8 cellular contexts compared by ENCODE assay signal in genomic region chr4:15001825-15002658, GRCh38. TPM values are rescaled to one million over a fixed set of nuclear protein-coding genes. Genes with fewer than 3 reads are reported as not detected.
DNase-seq lines count a peak whose midpoint lies in the region; ATAC-seq and TF ChIP-seq lines count a peak whose summit lies in the region.

Gene CPEB2, plus strand, starts transcription at chr4:15002481. Its CDS starts 193 bp downstream, at chr4:15002674.

- H3K27me3 ChIP-seq in liver (ENCODE audit: control insufficient read depth in 4 of 4, insufficient read depth in 4 of 4, low read length in 3 of 4) = no peaks in the 10 kb centered on the region

- peak; percentile 60 for ATAC-seq in HG03378 (IDR thresholded peaks at IDR 0.05; ENCODE audit: unreplicated experiment)

- peaks cover 0 to 15% (median 3%) of the 10 kb centered on the region in 4 donors for H3K4me1 ChIP-seq in liver (ENCODE audit: control insufficient read depth in 4 of 4, insufficient read depth in 4 of 4, low read length in 3 of 4)

- TF ChIP-seq POLR2A in GM19099 (IDR thresholded peaks at IDR 0.05; ENCODE audit: extremely low read depth, insufficient read length, low read depth) = peak; percentile 98

- peak within 1 kb of the TSS; percentile 95 to 100 for H3K27ac ChIP-seq in liver (ENCODE audit: low read depth in 1 of 2, low read length in 2 of 2)

- no peaks in the 10 kb centered on the region for H3K9me3 ChIP-seq in liver (ENCODE audit: control insufficient read depth in 4 of 4, low read length in 3 of 4)

- H3K9ac ChIP-seq in liver (ENCODE audit: low read depth in 1 of 2, low read length in 2 of 2) = peak within 1 kb of the TSS; percentile 95 to 96

- DNase-seq in Ammon's horn (ENCODE audit: low spot score) = peak; percentile 98
- DNase-seq in NCI-H774 (lab: John Stamatoyannopoulos, UW) = peak; percentile 91
- peak; percentile 86 to 87 for DNase-seq in activated CD4-positive, alpha-beta T cell treated with anti-CD3 and anti-CD28 coated beads, Interleukin-2, amount 50 U/mL, for 4 hours
- peak; percentile 96 for DNase-seq in dermis blood vessel endothelial cell
- DNase-seq in stimulated activated CD4-positive, alpha-beta T cell treated with anti-CD3 and anti-CD28 coated beads, Interleukin-4, amount 100 ng/mL, for 1 hour = peak; percentile 91

- TF ChIP-seq CTCF in liver (IDR thresholded peaks at IDR 0.05; ENCODE audit: low read depth, low read length, missing input control) = peak; percentile 1

- H3K4me3 ChIP-seq in liver (ENCODE audit: low read depth in 1 of 3, low read length in 3 of 3) = peak within 1 kb of the TSS; percentile 85 to 94 (median 87)

- TF ChIP-seq RAD21 in liver (IDR thresholded peaks at IDR 0.05) = peak in 1 of 2 donors; percentile 29

- H3K36me3 ChIP-seq in liver (ENCODE audit: control insufficient read depth in 4 of 4, insufficient read depth in 3 of 4, low read depth in 1 of 4, low read length in 3 of 4) = no peaks in the 10 kb centered on the region

- under 1% methylated on average over 106 of the region's 106 CpGs for WGBS in liver

TF ChIP-seq in liver, 16 proteins besides CTCF, POLR2A, EP300 and RAD21:
- no peak for TF ChIP-seq ZBTB33 (IDR thresholded peaks at IDR 0.05)
- peak in 1 of 2 donors; percentile 35 for TF ChIP-seq HNF4A (conservative IDR thresholded peaks at IDR 0.05)
- TF ChIP-seq HNF4G (IDR thresholded peaks at IDR 0.05) = no peak
- TF ChIP-seq FOXA2 (IDR thresholded peaks at IDR 0.05) = peak; percentile 46
- TF ChIP-seq TAF1 (conservative IDR thresholded peaks at IDR 0.05) = no peak
- TF ChIP-seq EGR1 (IDR thresholded peaks at IDR 0.05; ENCODE audit: low read depth in 2 of 2) = peak in 1 of 2 donors; percentile 21
- no peak for TF ChIP-seq NR2F2 (IDR thresholded peaks at IDR 0.05)
- no peak for TF ChIP-seq MAX (IDR thresholded peaks at IDR 0.05)
- no peak for TF ChIP-seq YY1 (IDR thresholded peaks at IDR 0.05)
- peak in 1 of 2 donors; percentile 28 for TF ChIP-seq GABPA (IDR thresholded peaks at IDR 0.05 in 1 of 2, conservative IDR thresholded peaks at IDR 0.05 in 1 of 2)
- TF ChIP-seq RXRA (IDR thresholded peaks at IDR 0.05) = peak in 1 of 2 donors; percentile 18
- peak; percentile 60 for TF ChIP-seq SP1 (IDR thresholded peaks at IDR 0.05)
- peak; percentile 47 for TF ChIP-seq FOXA1 (IDR thresholded peaks at IDR 0.05)
- TF ChIP-seq ATF3 (IDR thresholded peaks at IDR 0.05) = no peak
- peak in 1 of 2 donors; percentile 29 for TF ChIP-seq JUND (IDR thresholded peaks at IDR 0.05)
- TF ChIP-seq REST (IDR thresholded peaks at IDR 0.05) = peak; percentile 7

RNA-seq across cellular contexts. Expression of gene CPEB2, which starts in this region (rescaled TPM):
- total RNA-seq in dermis blood vessel endothelial cell (12.4 and 14.9 TPM in 2 replicates), liver (10 to 100 TPM in 1 of 2 donors, 1 to 10 TPM in 1; 5.0 to 14.0 TPM)
- 1 to 10 TPM; 3.6 to 4.2 TPM for polyA plus RNA-seq in liver

Comparison
In these comparisons a context has a peak if more than half of its experiments do, and no peak if none do; other contexts are left out.
1. Peak in every context shown above with its lines: DNase-seq, ATAC-seq, H3K4me3 ChIP-seq and H3K27ac ChIP-seq.